Comparison of ENCODE assay signal across 1 cellular context in the genomic region with DNA sequence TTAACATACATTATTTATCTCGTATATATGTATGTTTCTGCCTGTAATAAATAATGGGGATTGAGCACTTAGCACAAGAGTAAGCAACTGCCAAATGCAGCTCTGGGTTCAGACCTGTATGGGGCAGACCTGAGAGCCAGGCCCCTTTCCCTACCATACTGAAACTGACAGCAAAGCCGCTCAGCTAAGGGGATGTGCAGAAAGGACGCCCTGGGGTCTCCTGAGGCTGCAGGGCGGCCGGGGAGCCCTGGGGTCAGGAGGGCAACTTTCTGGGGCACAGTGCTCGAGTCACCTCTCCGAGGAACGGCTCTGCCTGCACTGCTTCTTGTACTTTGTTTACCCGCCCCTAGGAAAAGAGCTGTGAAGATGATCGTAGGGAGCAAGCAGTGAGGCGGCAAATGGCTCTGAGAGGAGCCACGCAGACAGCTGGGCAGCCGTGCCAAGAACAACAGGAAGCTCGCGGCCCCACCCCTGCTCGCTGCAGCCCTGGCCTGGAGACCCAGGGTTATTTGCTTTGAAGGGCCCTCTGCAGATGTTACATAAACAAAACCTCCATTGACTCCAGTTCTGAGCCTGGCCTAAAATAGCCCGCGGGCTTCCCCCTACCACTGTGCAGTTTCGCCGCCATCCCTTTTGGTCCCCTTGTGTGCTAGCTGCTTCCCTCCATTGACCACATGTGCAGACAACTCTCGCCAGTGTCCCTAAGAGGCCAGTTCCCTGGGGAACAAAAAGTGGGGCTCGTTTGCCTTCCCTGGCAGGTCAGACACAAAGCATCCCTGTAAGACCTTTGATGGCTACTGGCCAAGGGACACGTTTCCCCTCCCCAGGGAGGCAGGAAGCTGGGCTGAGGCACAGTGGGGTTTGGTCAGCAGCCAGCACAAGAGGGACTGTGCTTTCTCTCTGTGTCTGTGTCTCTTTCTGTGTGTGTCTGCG.
A peak's percentile ranks its signal among the peaks of the same experiment; 100 is the strongest.
TF ChIP-seq lines count a peak whose summit lies in the region.

No MANE protein-coding gene starts in this region.

TF ChIP-seq in HepG2, 621 proteins besides CTCF, POLR2A, EP300 and RAD21 (continued from another document and continues in another):
- TF ChIP-seq, protein P1, sequence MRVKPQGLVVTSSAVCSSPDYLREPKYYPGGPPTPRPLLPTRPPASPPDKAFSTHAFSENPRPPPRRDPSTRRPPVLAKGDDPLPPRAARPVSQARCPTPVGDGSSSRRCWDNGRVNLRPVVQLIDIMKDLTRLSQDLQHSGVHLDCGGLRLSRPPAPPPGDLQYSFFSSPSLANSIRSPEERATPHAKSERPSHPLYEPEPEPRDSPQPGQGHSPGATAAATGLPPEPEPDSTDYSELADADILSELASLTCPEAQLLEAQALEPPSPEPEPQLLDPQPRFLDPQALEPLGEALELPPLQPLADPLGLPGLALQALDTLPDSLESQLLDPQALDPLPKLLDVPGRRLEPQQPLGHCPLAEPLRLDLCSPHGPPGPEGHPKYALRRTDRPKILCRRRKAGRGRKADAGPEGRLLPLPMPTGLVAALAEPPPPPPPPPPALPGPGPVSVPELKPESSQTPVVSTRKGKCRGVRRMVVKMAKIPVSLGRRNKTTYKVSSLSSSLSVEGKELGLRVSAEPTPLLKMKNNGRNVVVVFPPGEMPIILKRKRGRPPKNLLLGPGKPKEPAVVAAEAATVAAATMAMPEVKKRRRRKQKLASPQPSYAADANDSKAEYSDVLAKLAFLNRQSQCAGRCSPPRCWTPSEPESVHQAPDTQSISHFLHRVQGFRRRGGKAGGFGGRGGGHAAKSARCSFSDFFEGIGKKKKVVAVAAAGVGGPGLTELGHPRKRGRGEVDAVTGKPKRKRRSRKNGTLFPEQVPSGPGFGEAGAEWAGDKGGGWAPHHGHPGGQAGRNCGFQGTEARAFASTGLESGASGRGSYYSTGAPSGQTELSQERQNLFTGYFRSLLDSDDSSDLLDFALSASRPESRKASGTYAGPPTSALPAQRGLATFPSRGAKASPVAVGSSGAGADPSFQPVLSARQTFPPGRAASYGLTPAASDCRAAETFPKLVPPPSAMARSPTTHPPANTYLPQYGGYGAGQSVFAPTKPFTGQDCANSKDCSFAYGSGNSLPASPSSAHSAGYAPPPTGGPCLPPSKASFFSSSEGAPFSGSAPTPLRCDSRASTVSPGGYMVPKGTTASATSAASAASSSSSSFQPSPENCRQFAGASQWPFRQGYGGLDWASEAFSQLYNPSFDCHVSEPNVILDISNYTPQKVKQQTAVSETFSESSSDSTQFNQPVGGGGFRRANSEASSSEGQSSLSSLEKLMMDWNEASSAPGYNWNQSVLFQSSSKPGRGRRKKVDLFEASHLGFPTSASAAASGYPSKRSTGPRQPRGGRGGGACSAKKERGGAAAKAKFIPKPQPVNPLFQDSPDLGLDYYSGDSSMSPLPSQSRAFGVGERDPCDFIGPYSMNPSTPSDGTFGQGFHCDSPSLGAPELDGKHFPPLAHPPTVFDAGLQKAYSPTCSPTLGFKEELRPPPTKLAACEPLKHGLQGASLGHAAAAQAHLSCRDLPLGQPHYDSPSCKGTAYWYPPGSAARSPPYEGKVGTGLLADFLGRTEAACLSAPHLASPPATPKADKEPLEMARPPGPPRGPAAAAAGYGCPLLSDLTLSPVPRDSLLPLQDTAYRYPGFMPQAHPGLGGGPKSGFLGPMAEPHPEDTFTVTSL (CRISPR knock-in tag; IDR thresholded peaks at IDR 0.05; ENCODE audit: borderline replicate concordance), result no peak
- TF ChIP-seq PPARG (CRISPR knock-in tag; conservative IDR thresholded peaks at IDR 0.05) (no peak), ZNF564 (CRISPR knock-in tag; IDR thresholded peaks at IDR 0.05) (no peak), RNF2 (conservative IDR thresholded peaks at IDR 0.05; ENCODE audit: low read depth) (no peak), TAF15 (IDR thresholded peaks at IDR 0.05; ENCODE audit: low read depth, low read length, poor library complexity, severe bottlenecking) (no peak), DNMT3B (CRISPR knock-in tag; conservative IDR thresholded peaks at IDR 0.05) (no peak), MAFK (conservative IDR thresholded peaks at IDR 0.05 in 1 of 2, IDR thresholded peaks at IDR 0.05 in 1 of 2; ENCODE audit: low read length in 2 of 2) (no peak), ZNF75D (CRISPR knock-in tag; IDR thresholded peaks at IDR 0.05; ENCODE audit: borderline replicate concordance) (no peak), ZNF24 (IDR thresholded peaks at IDR 0.05) (no peak), AGO2 (optimal IDR thresholded peaks at IDR 0.05; ENCODE audit: low read depth, low read length) (no peak), PITX1 (CRISPR knock-in tag; IDR thresholded peaks at IDR 0.05) (no peak), HMGA1 (CRISPR knock-in tag; conservative IDR thresholded peaks at IDR 0.05) (no peak), CBFB (CRISPR knock-in tag; IDR thresholded peaks at IDR 0.05) (no peak), ZNF644 (CRISPR knock-in tag; IDR thresholded peaks at IDR 0.05; ENCODE audit: low read depth) (0 out of 2 replicates have a peak, but pooled peaks have one; percentile 59), ZNF282 (IDR thresholded peaks at IDR 0.05; ENCODE audit: partially characterized antibody) (no peak), PHB2 (IDR thresholded peaks at IDR 0.05; ENCODE audit: partially characterized antibody) (no peak), ZNF891 (CRISPR knock-in tag; IDR thresholded peaks at IDR 0.05) (no peak), HMG20B (CRISPR knock-in tag; conservative IDR thresholded peaks at IDR 0.05) (no peak), NFIC (IDR thresholded peaks at IDR 0.05; ENCODE audit: low read length) (no peak), SOX5 (CRISPR knock-in tag; IDR thresholded peaks at IDR 0.05; ENCODE audit: borderline replicate concordance) (peak; percentile 19; the same call in 1 of the 2 replicates), FOXP1 (IDR thresholded peaks at IDR 0.05) (no peak), FOXP1 (CRISPR knock-in tag; IDR thresholded peaks at IDR 0.05) (no peak), ARNTL (CRISPR knock-in tag; IDR thresholded peaks at IDR 0.05) (no peak), BORCS8-MEF2B (CRISPR knock-in tag; IDR thresholded peaks at IDR 0.05) (no peak), SNAI1 (CRISPR knock-in tag; IDR thresholded peaks at IDR 0.05; ENCODE audit: borderline replicate concordance) (no peak), ZNF224 (CRISPR knock-in tag; IDR thresholded peaks at IDR 0.05) (no peak), ZNF292 (CRISPR knock-in tag; IDR thresholded peaks at IDR 0.05; ENCODE audit: borderline replicate concordance, low read depth) (0 out of 2 replicates have a peak, but pooled peaks have one; percentile 34), GPN1 (CRISPR knock-in tag; IDR thresholded peaks at IDR 0.05; ENCODE audit: borderline replicate concordance) (no peak), STAG1 (CRISPR knock-in tag; IDR thresholded peaks at IDR 0.05) (no peak)
- TF ChIP-seq, protein P2, sequence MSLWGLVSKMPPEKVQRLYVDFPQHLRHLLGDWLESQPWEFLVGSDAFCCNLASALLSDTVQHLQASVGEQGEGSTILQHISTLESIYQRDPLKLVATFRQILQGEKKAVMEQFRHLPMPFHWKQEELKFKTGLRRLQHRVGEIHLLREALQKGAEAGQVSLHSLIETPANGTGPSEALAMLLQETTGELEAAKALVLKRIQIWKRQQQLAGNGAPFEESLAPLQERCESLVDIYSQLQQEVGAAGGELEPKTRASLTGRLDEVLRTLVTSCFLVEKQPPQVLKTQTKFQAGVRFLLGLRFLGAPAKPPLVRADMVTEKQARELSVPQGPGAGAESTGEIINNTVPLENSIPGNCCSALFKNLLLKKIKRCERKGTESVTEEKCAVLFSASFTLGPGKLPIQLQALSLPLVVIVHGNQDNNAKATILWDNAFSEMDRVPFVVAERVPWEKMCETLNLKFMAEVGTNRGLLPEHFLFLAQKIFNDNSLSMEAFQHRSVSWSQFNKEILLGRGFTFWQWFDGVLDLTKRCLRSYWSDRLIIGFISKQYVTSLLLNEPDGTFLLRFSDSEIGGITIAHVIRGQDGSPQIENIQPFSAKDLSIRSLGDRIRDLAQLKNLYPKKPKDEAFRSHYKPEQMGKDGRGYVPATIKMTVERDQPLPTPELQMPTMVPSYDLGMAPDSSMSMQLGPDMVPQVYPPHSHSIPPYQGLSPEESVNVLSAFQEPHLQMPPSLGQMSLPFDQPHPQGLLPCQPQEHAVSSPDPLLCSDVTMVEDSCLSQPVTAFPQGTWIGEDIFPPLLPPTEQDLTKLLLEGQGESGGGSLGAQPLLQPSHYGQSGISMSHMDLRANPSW (CRISPR knock-in tag; IDR thresholded peaks at IDR 0.05; ENCODE audit: borderline replicate concordance), result 0 out of 2 replicates have a peak, but pooled peaks have one; percentile 24
- TF ChIP-seq, protein P3, sequence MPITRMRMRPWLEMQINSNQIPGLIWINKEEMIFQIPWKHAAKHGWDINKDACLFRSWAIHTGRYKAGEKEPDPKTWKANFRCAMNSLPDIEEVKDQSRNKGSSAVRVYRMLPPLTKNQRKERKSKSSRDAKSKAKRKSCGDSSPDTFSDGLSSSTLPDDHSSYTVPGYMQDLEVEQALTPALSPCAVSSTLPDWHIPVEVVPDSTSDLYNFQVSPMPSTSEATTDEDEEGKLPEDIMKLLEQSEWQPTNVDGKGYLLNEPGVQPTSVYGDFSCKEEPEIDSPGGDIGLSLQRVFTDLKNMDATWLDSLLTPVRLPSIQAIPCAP (CRISPR knock-in tag; IDR thresholded peaks at IDR 0.05; ENCODE audit: low read depth), result no peak
- TF ChIP-seq, protein P4, sequence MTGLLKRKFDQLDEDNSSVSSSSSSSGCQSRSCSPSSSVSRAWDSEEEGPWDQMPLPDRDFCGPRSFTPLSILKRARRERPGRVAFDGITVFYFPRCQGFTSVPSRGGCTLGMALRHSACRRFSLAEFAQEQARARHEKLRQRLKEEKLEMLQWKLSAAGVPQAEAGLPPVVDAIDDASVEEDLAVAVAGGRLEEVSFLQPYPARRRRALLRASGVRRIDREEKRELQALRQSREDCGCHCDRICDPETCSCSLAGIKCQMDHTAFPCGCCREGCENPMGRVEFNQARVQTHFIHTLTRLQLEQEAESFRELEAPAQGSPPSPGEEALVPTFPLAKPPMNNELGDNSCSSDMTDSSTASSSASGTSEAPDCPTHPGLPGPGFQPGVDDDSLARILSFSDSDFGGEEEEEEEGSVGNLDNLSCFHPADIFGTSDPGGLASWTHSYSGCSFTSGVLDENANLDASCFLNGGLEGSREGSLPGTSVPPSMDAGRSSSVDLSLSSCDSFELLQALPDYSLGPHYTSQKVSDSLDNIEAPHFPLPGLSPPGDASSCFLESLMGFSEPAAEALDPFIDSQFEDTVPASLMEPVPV (CRISPR knock-in tag; IDR thresholded peaks at IDR 0.05), result no peak
- TF ChIP-seq, protein P5, sequence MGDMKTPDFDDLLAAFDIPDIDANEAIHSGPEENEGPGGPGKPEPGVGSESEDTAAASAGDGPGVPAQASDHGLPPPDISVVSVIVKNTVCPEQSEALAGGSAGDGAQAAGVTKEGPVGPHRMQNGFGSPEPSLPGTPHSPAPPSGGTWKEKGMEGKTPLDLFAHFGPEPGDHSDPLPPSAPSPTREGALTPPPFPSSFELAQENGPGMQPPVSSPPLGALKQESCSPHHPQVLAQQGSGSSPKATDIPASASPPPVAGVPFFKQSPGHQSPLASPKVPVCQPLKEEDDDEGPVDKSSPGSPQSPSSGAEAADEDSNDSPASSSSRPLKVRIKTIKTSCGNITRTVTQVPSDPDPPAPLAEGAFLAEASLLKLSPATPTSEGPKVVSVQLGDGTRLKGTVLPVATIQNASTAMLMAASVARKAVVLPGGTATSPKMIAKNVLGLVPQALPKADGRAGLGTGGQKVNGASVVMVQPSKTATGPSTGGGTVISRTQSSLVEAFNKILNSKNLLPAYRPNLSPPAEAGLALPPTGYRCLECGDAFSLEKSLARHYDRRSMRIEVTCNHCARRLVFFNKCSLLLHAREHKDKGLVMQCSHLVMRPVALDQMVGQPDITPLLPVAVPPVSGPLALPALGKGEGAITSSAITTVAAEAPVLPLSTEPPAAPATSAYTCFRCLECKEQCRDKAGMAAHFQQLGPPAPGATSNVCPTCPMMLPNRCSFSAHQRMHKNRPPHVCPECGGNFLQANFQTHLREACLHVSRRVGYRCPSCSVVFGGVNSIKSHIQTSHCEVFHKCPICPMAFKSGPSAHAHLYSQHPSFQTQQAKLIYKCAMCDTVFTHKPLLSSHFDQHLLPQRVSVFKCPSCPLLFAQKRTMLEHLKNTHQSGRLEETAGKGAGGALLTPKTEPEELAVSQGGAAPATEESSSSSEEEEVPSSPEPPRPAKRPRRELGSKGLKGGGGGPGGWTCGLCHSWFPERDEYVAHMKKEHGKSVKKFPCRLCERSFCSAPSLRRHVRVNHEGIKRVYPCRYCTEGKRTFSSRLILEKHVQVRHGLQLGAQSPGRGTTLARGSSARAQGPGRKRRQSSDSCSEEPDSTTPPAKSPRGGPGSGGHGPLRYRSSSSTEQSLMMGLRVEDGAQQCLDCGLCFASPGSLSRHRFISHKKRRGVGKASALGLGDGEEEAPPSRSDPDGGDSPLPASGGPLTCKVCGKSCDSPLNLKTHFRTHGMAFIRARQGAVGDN (CRISPR knock-in tag; IDR thresholded peaks at IDR 0.05), result peak; percentile 81
- TF ChIP-seq, protein P6, sequence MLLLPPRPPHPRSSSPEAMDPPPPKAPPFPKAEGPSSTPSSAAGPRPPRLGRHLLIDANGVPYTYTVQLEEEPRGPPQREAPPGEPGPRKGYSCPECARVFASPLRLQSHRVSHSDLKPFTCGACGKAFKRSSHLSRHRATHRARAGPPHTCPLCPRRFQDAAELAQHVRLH (CRISPR knock-in tag; IDR thresholded peaks at IDR 0.05; ENCODE audit: borderline replicate concordance, low read depth), result no peak
- TF ChIP-seq, protein P7, sequence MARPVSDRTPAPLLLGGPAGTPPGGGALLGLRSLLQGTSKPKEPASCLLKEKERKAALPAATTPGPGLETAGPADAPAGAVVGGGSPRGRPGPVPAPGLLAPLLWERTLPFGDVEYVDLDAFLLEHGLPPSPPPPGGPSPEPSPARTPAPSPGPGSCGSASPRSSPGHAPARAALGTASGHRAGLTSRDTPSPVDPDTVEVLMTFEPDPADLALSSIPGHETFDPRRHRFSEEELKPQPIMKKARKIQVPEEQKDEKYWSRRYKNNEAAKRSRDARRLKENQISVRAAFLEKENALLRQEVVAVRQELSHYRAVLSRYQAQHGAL (CRISPR knock-in tag; IDR thresholded peaks at IDR 0.05; ENCODE audit: not compliant biosample characterization), result no peak
- TF ChIP-seq, protein P8, sequence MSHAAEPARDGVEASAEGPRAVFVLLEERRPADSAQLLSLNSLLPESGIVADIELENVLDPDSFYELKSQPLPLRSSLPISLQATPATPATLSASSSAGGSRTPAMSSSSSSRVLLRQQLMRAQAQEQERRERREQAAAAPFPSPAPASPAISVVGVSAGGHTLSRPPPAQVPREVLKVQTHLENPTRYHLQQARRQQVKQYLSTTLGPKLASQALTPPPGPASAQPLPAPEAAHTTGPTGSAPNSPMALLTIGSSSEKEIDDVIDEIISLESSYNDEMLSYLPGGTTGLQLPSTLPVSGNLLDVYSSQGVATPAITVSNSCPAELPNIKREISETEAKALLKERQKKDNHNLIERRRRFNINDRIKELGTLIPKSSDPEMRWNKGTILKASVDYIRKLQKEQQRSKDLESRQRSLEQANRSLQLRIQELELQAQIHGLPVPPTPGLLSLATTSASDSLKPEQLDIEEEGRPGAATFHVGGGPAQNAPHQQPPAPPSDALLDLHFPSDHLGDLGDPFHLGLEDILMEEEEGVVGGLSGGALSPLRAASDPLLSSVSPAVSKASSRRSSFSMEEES (CRISPR knock-in tag; IDR thresholded peaks at IDR 0.05), result no peak; the same call in 1 of the 2 replicates
- TF ChIP-seq, protein P9, sequence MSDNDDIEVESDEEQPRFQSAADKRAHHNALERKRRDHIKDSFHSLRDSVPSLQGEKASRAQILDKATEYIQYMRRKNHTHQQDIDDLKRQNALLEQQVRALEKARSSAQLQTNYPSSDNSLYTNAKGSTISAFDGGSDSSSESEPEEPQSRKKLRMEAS (IDR thresholded peaks at IDR 0.05), result peak; percentile 37; the same call in 1 of the 2 replicates
